In the genomic region with DNA sequence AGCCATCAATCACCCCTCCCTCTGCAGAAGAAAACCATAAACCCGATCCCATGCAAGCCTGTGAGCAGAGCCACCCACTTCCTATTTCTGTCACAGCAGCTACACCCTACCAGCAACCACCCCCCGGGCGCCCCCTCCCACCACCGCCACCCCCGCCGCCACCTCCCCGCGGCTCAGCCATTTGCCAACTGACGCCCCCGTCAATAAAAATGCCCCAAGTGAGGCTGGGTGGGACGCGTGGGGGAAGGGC, we compare ENCODE assay signal across 8 cellular contexts. TPM values are rescaled to one million over a fixed set of nuclear protein-coding genes. Genes with fewer than 3 reads are reported as not detected.
A peak's percentile ranks its signal among the peaks of the same experiment; 100 is the strongest.
DNase-seq lines count a peak whose midpoint lies in the region; TF ChIP-seq lines count a peak whose summit lies in the region.

No MANE protein-coding gene starts in this region.

- TF ChIP-seq EP300 in SK-N-SH (IDR thresholded peaks at IDR 0.05; ENCODE audit: borderline replicate concordance in 1 of 2, low read depth in 1 of 2, low read length in 1 of 2), result no peak

- no peak overlapping the region for H2AFZ ChIP-seq in SK-N-SH (ENCODE audit: low read depth)

- H3K4me1 Mint-ChIP-seq in brain, result peaks cover 63% of the 10 kb centered on the region

- peak overlapping the region; percentile 73 to 99 for H3K4me3 ChIP-seq in SK-N-SH (ENCODE audit: low read depth in 2 of 2, low read length in 1 of 2)
- peak overlapping the region; percentile 78 for H3K4me3 ChIP-seq in lower leg skin (ENCODE audit: low read depth, poor library complexity, severe bottlenecking)
- H3K4me3 ChIP-seq in thyroid gland (replicated peaks in 1 of 3), result peak overlapping the region; percentile 24 to 88 (median 76)

- peaks cover 9% of the 10 kb centered on the region for H3K36me3 Mint-ChIP-seq in brain

- H3K9me3 ChIP-seq in SK-N-SH (no peaks in the 10 kb centered on the region), thyroid gland (no peaks in the 10 kb centered on the region)

- H3K27me3 ChIP-seq in SK-N-SH (ENCODE audit: insufficient read depth) (no peaks in the 10 kb centered on the region), thyroid gland (no peaks in the 10 kb centered on the region)

- CTCF ChIA-PET in SK-N-SH (lab: Yijun Ruan, JAX), result interaction anchor here (3.6 kb wide), 1 partner anchor 385 kb away, joined by 18 read pairs; no protein-coding TSS in a partner anchor

- DNase-seq in NCI-H2171 treated with DMSO at 0.1 percent for 48 hours (lab: John Stamatoyannopoulos, UW) (peak; percentile 22), NCI-H2171 (lab: John Stamatoyannopoulos, UW) (no peak), SK-N-SH (peak; percentile 68), lower leg skin (ENCODE audit: low spot score in 2 of 2) (peak in 1 of 2 donors; percentile 47), thyroid gland (no peak), kidney glomerular epithelial cell (lab: John Stamatoyannopoulos, UW) (no peak), NCI-H2081 treated with DMSO at 0.1 percent for 48 hours (lab: John Stamatoyannopoulos, UW) (no peak)

- H3F3A ChIP-seq in SK-N-SH (replicated peaks; ENCODE audit: insufficient read depth), result peaks cover 37% of the 10 kb centered on the region

- TF ChIP-seq RAD21 in SK-N-SH (IDR thresholded peaks at IDR 0.05; ENCODE audit: low read length), result no peak

- peaks cover 29% of the 10 kb centered on the region for H4K20me1 ChIP-seq in SK-N-SH (ENCODE audit: insufficient read depth)

- H3K9me3 Mint-ChIP-seq in brain, result peaks cover 0 to 6% (median 4%) of the 10 kb centered on the region in 5 experiments

- H3K27ac Mint-ChIP-seq in brain, result peak overlapping the region; percentile 84 to 98 (median 93)

- H3K27ac ChIP-seq in SK-N-SH (ENCODE audit: low read depth in 2 of 2, low read length in 1 of 2), result peak overlapping the region; percentile 73 to 91; a peak in 3 of 4 replicates
- H3K27ac ChIP-seq in thyroid gland, result peak overlapping the region; percentile 40 to 98 (median 86)

- peaks cover 46% of the 10 kb centered on the region for H3K79me2 ChIP-seq in SK-N-SH (ENCODE audit: insufficient read depth)

- H3K9ac ChIP-seq in SK-N-SH, result peak overlapping the region; percentile 68; the same call in 1 of the 2 replicates

- no peaks in the 10 kb centered on the region for H3K9me2 ChIP-seq in SK-N-SH

- POLR2A ChIA-PET in SK-N-SH (lab: Yijun Ruan, JAX), result no interaction called here

- intact Hi-C loops in lower leg skin (cut with DNase I; ENCODE audit: low total_unique reads) (no loop called here), thyroid gland (cut with DNase I) (loop anchor here (10.0 kb wide), 1 partner anchor 151 kb away; no protein-coding TSS in a partner anchor)

- peaks cover 14 to 23% of the 10 kb centered on the region in 2 experiments for H3K4me1 ChIP-seq in SK-N-SH (ENCODE audit: control insufficient read depth in 1 of 2, insufficient read depth in 2 of 2, low read depth in 1 of 2, low read length in 1 of 2)
- H3K4me1 ChIP-seq in thyroid gland, result peaks cover 4 to 21% of the 10 kb centered on the region in 2 donors

- TF ChIP-seq POLR2A in lower leg skin (IDR thresholded peaks at IDR 0.05), result no peak
- TF ChIP-seq POLR2A in thyroid gland (IDR thresholded peaks at IDR 0.05), result no peak

- peaks cover 24% of the 10 kb centered on the region for H3K27me3 Mint-ChIP-seq in brain

- WGBS in SK-N-SH (ENCODE audit: low lambda C conversion rate), result 0% methylated on average over 3 of the region's 12 CpGs
- 1 to 4% methylated on average over 3 to 10 of the region's 12 CpGs for WGBS in lower leg skin, 2 donors
- 1% methylated on average over 11 to 12 of the region's 12 CpGs for WGBS in thyroid gland, 2 donors

- H3K36me3 ChIP-seq in SK-N-SH (replicated peaks in 1 of 2; ENCODE audit: control insufficient read depth in 1 of 2, insufficient read depth in 2 of 2, low read length in 1 of 2) (peaks cover 0 to 4% of the 10 kb centered on the region in 2 experiments), thyroid gland (no peaks in the 10 kb centered on the region)

- H3K4me2 ChIP-seq in SK-N-SH, result peak overlapping the region; percentile 84; the same call in 1 of the 2 replicates

- peak overlapping the region; percentile 88 to 97 (median 95) for H3K4me3 Mint-ChIP-seq in brain

- TF ChIP-seq CTCF in SK-N-SH (IDR thresholded peaks at IDR 0.05) (no peak), brain (conservative IDR thresholded peaks at IDR 0.05) (no peak), lower leg skin (IDR thresholded peaks at IDR 0.05) (no peak), thyroid gland (IDR thresholded peaks at IDR 0.05) (no peak)

TF ChIP-seq in SK-N-SH, 30 proteins besides CTCF, POLR2A, EP300 and RAD21:
- TF ChIP-seq JUND (IDR thresholded peaks at IDR 0.05), result no peak
- TF ChIP-seq TAF1 (IDR thresholded peaks at IDR 0.05; ENCODE audit: borderline replicate concordance, low read depth, low read length), result no peak
- no peak for TF ChIP-seq ELF1 (IDR thresholded peaks at IDR 0.05)
- TF ChIP-seq TEAD4 (IDR thresholded peaks at IDR 0.05; ENCODE audit: borderline replicate concordance, insufficient read depth), result no peak
- no peak for TF ChIP-seq EZH2phosphoT487 (IDR thresholded peaks at IDR 0.05; ENCODE audit: borderline replicate concordance, low read depth)
- TF ChIP-seq MEF2A (IDR thresholded peaks at IDR 0.05; ENCODE audit: borderline replicate concordance, low read depth), result no peak
- TF ChIP-seq RXRA (IDR thresholded peaks at IDR 0.05; ENCODE audit: borderline replicate concordance, low read depth), result no peak
- TF ChIP-seq GATA2 (CRISPR knock-in tag; IDR thresholded peaks at IDR 0.05), result no peak
- TF ChIP-seq, protein P1, sequence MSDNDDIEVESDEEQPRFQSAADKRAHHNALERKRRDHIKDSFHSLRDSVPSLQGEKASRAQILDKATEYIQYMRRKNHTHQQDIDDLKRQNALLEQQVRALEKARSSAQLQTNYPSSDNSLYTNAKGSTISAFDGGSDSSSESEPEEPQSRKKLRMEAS (IDR thresholded peaks at IDR 0.05; ENCODE audit: low read depth), result no peak
- TF ChIP-seq FOXJ3 (CRISPR knock-in tag; IDR thresholded peaks at IDR 0.05), result no peak
- TF ChIP-seq RCOR1 (IDR thresholded peaks at IDR 0.05; ENCODE audit: low read length), result no peak
- no peak for TF ChIP-seq FOXM1 (IDR thresholded peaks at IDR 0.05; ENCODE audit: low read depth)
- no peak for TF ChIP-seq CHD2 (IDR thresholded peaks at IDR 0.05; ENCODE audit: low read length, partially characterized antibody)
- TF ChIP-seq, protein P2, sequence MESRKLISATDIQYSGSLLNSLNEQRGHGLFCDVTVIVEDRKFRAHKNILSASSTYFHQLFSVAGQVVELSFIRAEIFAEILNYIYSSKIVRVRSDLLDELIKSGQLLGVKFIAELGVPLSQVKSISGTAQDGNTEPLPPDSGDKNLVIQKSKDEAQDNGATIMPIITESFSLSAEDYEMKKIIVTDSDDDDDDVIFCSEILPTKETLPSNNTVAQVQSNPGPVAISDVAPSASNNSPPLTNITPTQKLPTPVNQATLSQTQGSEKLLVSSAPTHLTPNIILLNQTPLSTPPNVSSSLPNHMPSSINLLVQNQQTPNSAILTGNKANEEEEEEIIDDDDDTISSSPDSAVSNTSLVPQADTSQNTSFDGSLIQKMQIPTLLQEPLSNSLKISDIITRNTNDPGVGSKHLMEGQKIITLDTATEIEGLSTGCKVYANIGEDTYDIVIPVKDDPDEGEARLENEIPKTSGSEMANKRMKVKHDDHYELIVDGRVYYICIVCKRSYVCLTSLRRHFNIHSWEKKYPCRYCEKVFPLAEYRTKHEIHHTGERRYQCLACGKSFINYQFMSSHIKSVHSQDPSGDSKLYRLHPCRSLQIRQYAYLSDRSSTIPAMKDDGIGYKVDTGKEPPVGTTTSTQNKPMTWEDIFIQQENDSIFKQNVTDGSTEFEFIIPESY (IDR thresholded peaks at IDR 0.05; ENCODE audit: borderline replicate concordance, low read depth), result no peak

RNA-seq across cellular contexts. Expression of a gene that starts 1.1 kb away (rescaled TPM):
- polyA plus RNA-seq in SK-N-SH (2012; rRNA removed) (10.5 and 10.7 TPM in 2 replicates), brain (ENCODE audit: insufficient read depth, low read depth, low replicate concordance) (28.7 TPM)
- polyA plus RNA-seq in SK-N-SH (2012; cell fraction: cytosol; rRNA removed), result 11.9 and 13.2 TPM in 2 replicates
- 4.6 and 7.9 TPM in 2 replicates for polyA plus RNA-seq in SK-N-SH (2012; cell fraction: nucleus; rRNA removed)
- total RNA-seq in lower leg skin (10 to 100 TPM; 38.5 to 46.7 (median 40.6) TPM), thyroid gland (10 to 100 TPM; 31.6 to 45.8 (median 34.4) TPM)

Comparison
In these comparisons a context has a peak if more than half of its experiments do, and no peak if none do; other contexts are left out.
1. DNase-seq: peak in NCI-H2171 treated with DMSO at 0.1 percent for 48 hours (single experiment) and SK-N-SH (single experiment); none in NCI-H2171 (single experiment), thyroid gland (0 of 2), kidney glomerular epithelial cell (single experiment) and NCI-H2081 treated with DMSO at 0.1 percent for 48 hours (single experiment).
2. Peak in every context shown above with its lines, with median percentiles within 50 percentile points of each other: H3K4me3 ChIP-seq.